37 cellular contexts compared by ENCODE assay signal in genomic region chr2:121096611-121097010, GRCh38.
"Had no signal": no experiment of that assay in that cellular context is flagged by ENCODE, and none has a peak within 500 bp of the region (broad histone marks: within the 10 kb centered on the region; RNA-seq: fewer than 3 reads in every experiment).

No MANE protein-coding gene starts in this region.

- H3K4me1 ChIP-seq: adrenal gland, body of pancreas, breast epithelium had no signal

- H3K27me3 ChIP-seq: breast epithelium had no signal

- DNase-seq: activated CD4-positive, alpha-beta memory T cell treated with anti-CD3 and anti-CD28 coated beads, Interleukin-2, amount 10 ng/mL, durations not matched to agents 7 days and 5 days; activated CD4-positive, alpha-beta T cell treated with anti-CD3 and anti-CD28 coated beads for 1 hour; activated CD4-positive, alpha-beta T cell treated with anti-CD3 and anti-CD28 coated beads for 36 hours; activated CD4-positive, alpha-beta T cell treated with anti-CD3 and anti-CD28 coated beads for 48 hours; activated CD4-positive, alpha-beta T cell treated with anti-CD3 and anti-CD28 coated beads, Interleukin-2, amount 10 ng/mL, durations not matched to agents 7 days and 5 days; activated CD4-positive, alpha-beta T cell treated with anti-CD3 and anti-CD28 coated beads, Interleukin-2, amount 50 U/mL, for 48 hours; activated CD4-positive, CD25-positive, alpha-beta regulatory T cell; activated CD8-positive, alpha-beta memory T cell treated with anti-CD3 and anti-CD28 coated beads for 24 hours; activated CD8-positive, alpha-beta memory T cell treated with anti-CD3 and anti-CD28 coated beads, Interleukin-2, amount 10 ng/mL, durations not matched to agents 7 days and 5 days; activated CD8-positive, alpha-beta T cell treated with anti-CD3 and anti-CD28 coated beads, Interleukin-2, amount 10 ng/mL, durations not matched to agents 7 days and 5 days; activated effector memory CD4-positive, alpha-beta T cell treated with anti-CD3 and anti-CD28 coated beads, Interleukin-2, amount 50 U/mL, for 16 hours; activated gamma-delta T cell treated with Interleukin-2 at 50 U/mL for 16 hours; activated naive CD4-positive, alpha-beta T cell; activated naive CD4-positive, alpha-beta T cell treated with anti-CD3 and anti-CD28 coated beads for 36 hours; activated naive CD4-positive, alpha-beta T cell treated with anti-CD3 and anti-CD28 coated beads, Interleukin-2, amount 50 U/mL, for 16 hours; activated naive CD8-positive, alpha-beta T cell treated with anti-CD3 and anti-CD28 coated beads for 36 hours; activated T-cell treated with anti-CD3 and anti-CD28 coated beads for 4 hours; activated T-cell treated with anti-CD3 and anti-CD28 coated beads, Interleukin-2, amount 50 U/mL, for 1 hour; activated T-cell treated with anti-CD3 and anti-CD28 coated beads, Interleukin-2, amount 50 U/mL, for 4 hours; activated T-cell treated with anti-CD3 and anti-CD28 coated beads, Interleukin-2, amount 50 U/mL, for 72 hours; adrenal gland; amniotic stem cell; body of pancreas; brain microvascular endothelial cell; central memory CD4-positive, alpha-beta T cell; T-helper 1 cell; T-helper 2 cell; T-helper 9 cell; WERI-Rb-1 had no signal

- H3K36me3 Mint-ChIP-seq: activated CD8-positive, alpha-beta memory T cell treated with anti-CD3 and anti-CD28 coated beads, Interleukin-2, amount 10 ng/mL, durations not matched to agents 7 days and 5 days; activated naive CD4-positive, alpha-beta T cell treated with anti-CD3 and anti-CD28 coated beads, Interleukin-2, amount 50 U/mL, for 72 hours; activated naive CD8-positive, alpha-beta T cell treated with anti-CD3 and anti-CD28 coated beads for 36 hours had no signal

- H3K27ac ChIP-seq: adrenal gland, body of pancreas, brain microvascular endothelial cell, breast epithelium, WERI-Rb-1 had no signal

- H3K4me3 ChIP-seq: adrenal gland, body of pancreas, breast epithelium had no signal

- H3K27me3 Mint-ChIP-seq: activated CD4-positive, alpha-beta T cell treated with anti-CD3 and anti-CD28 coated beads for 36 hours; activated CD4-positive, alpha-beta T cell treated with anti-CD3 and anti-CD28 coated beads, Interleukin-2, amount 10 ng/mL, durations not matched to agents 7 days and 5 days had no signal

- H3K27ac Mint-ChIP-seq: activated CD4-positive, alpha-beta memory T cell treated with anti-CD3 and anti-CD28 coated beads, Interleukin-2, amount 10 ng/mL, durations not matched to agents 7 days and 5 days; activated CD4-positive, alpha-beta T cell treated with anti-CD3 and anti-CD28 coated beads for 36 hours; activated CD4-positive, alpha-beta T cell treated with anti-CD3 and anti-CD28 coated beads, Interleukin-2, amount 10 ng/mL, durations not matched to agents 7 days and 5 days; activated CD8-positive, alpha-beta memory T cell treated with anti-CD3 and anti-CD28 coated beads, Interleukin-2, amount 10 ng/mL, durations not matched to agents 7 days and 5 days; activated CD8-positive, alpha-beta T cell treated with anti-CD3 and anti-CD28 coated beads, Interleukin-2, amount 10 ng/mL, durations not matched to agents 7 days and 5 days; activated naive CD4-positive, alpha-beta T cell treated with anti-CD3 and anti-CD28 coated beads for 36 hours; activated naive CD4-positive, alpha-beta T cell treated with anti-CD3 and anti-CD28 coated beads, Interleukin-2, amount 50 U/mL, for 72 hours; activated naive CD8-positive, alpha-beta T cell treated with anti-CD3 and anti-CD28 coated beads for 36 hours; activated T-cell treated with anti-CD3 and anti-CD28 coated beads, Interleukin-2, amount 50 U/mL, for 72 hours; activated T-helper 1 cell treated with anti-CD3 and anti-CD28 coated beads, Interleukin-12 subunit alpha, Interleukin-12 subunit beta, Interleukin-2, Interleukin-4 antibody, amounts not matched to agents 30 ng/mL and 10 ng/mL and 1 ng/mL, durations not matched to agents 14 hours and 24 hours and 36 hours; activated T-helper 17 cell treated with anti-CD3 and anti-CD28 coated beads, Interleukin-2, amount 50 U/mL, for 72 hours; T-helper 1 cell treated with Interleukin-12 subunit alpha and Interleukin-12 subunit beta and Interleukin-4 antibody, amounts not matched to agents 30 μg/mL and 1 μg/mL, for 36 hours; T-helper 2 cell treated with Interferon-gamma antibody and Interleukin-4, amounts not matched to agents 5 μg/mL and 100 μg/mL, for 36 hours; WTC11 had no signal

- H3K4me1 Mint-ChIP-seq: activated CD4-positive, alpha-beta memory T cell treated with anti-CD3 and anti-CD28 coated beads, Interleukin-2, amount 10 ng/mL, durations not matched to agents 7 days and 5 days; activated CD4-positive, alpha-beta T cell treated with anti-CD3 and anti-CD28 coated beads for 36 hours; activated CD4-positive, alpha-beta T cell treated with anti-CD3 and anti-CD28 coated beads, Interleukin-2, amount 10 ng/mL, durations not matched to agents 7 days and 5 days; activated CD8-positive, alpha-beta memory T cell treated with anti-CD3 and anti-CD28 coated beads, Interleukin-2, amount 10 ng/mL, durations not matched to agents 7 days and 5 days; activated naive CD8-positive, alpha-beta T cell treated with anti-CD3 and anti-CD28 coated beads for 36 hours; activated T-helper 17 cell treated with anti-CD3 and anti-CD28 coated beads, Interleukin-2, amount 50 U/mL, for 72 hours; WTC11 had no signal

- H3K9me3 ChIP-seq: adrenal gland, body of pancreas, breast epithelium had no signal

- H3K9me3 Mint-ChIP-seq: activated CD4-positive, alpha-beta memory T cell treated with anti-CD3 and anti-CD28 coated beads, Interleukin-2, amount 10 ng/mL, durations not matched to agents 7 days and 5 days; activated CD4-positive, alpha-beta T cell treated with anti-CD3 and anti-CD28 coated beads, Interleukin-2, amount 10 ng/mL, durations not matched to agents 7 days and 5 days; activated naive CD4-positive, alpha-beta T cell treated with anti-CD3 and anti-CD28 coated beads, Interleukin-2, amount 50 U/mL, for 72 hours; activated naive CD8-positive, alpha-beta T cell treated with anti-CD3 and anti-CD28 coated beads for 36 hours; activated T-cell treated with anti-CD3 and anti-CD28 coated beads, Interleukin-2, amount 50 U/mL, for 4 hours; activated T-cell treated with anti-CD3 and anti-CD28 coated beads, Interleukin-2, amount 50 U/mL, for 72 hours; activated T-helper 1 cell treated with anti-CD3 and anti-CD28 coated beads, Interleukin-12 subunit alpha, Interleukin-12 subunit beta, Interleukin-2, Interleukin-4 antibody, amounts not matched to agents 30 ng/mL and 10 ng/mL and 1 ng/mL, durations not matched to agents 14 hours and 24 hours and 36 hours; activated T-helper 17 cell treated with anti-CD3 and anti-CD28 coated beads, Interleukin-2, amount 50 U/mL, for 72 hours; T-helper 1 cell treated with Interleukin-12 subunit alpha and Interleukin-12 subunit beta and Interleukin-4 antibody, amounts not matched to agents 30 μg/mL and 1 μg/mL, for 36 hours; T-helper 2 cell treated with Interferon-gamma antibody and Interleukin-4, amounts not matched to agents 5 μg/mL and 100 μg/mL, for 36 hours had no signal

- ATAC-seq: activated CD4-positive, alpha-beta T cell treated with anti-CD3 and anti-CD28 coated beads for 36 hours; activated CD4-positive, CD25-positive, alpha-beta regulatory T cell treated with anti-CD3 and anti-CD28 coated beads, Interleukin-2, amount 50 U/mL, for 24 hours; activated CD8-positive, alpha-beta memory T cell treated with anti-CD3 and anti-CD28 coated beads, Interleukin-2, amount 10 ng/mL, durations not matched to agents 7 days and 5 days; activated CD8-positive, alpha-beta T cell treated with anti-CD3 and anti-CD28 coated beads, Interleukin-2, amount 10 ng/mL, durations not matched to agents 7 days and 5 days; activated naive CD4-positive, alpha-beta T cell treated with anti-CD3 and anti-CD28 coated beads, Interleukin-2, amount 50 U/mL, for 72 hours; activated T-cell treated with anti-CD3 and anti-CD28 coated beads, Interleukin-2, amount 50 U/mL, for 4 hours; activated T-cell treated with anti-CD3 and anti-CD28 coated beads, Interleukin-2, amount 50 U/mL, for 72 hours; activated T-helper 17 cell treated with anti-CD3 and anti-CD28 coated beads, Interleukin-2, amount 50 U/mL, for 72 hours; body of pancreas; WTC11 had no signal

- H3K4me3 Mint-ChIP-seq: activated CD4-positive, alpha-beta memory T cell treated with anti-CD3 and anti-CD28 coated beads, Interleukin-2, amount 10 ng/mL, durations not matched to agents 7 days and 5 days; activated CD4-positive, alpha-beta T cell treated with anti-CD3 and anti-CD28 coated beads for 36 hours; activated CD4-positive, alpha-beta T cell treated with anti-CD3 and anti-CD28 coated beads, Interleukin-2, amount 10 ng/mL, durations not matched to agents 7 days and 5 days; activated CD8-positive, alpha-beta memory T cell treated with anti-CD3 and anti-CD28 coated beads, Interleukin-2, amount 10 ng/mL, durations not matched to agents 7 days and 5 days; activated CD8-positive, alpha-beta T cell treated with anti-CD3 and anti-CD28 coated beads, Interleukin-2, amount 10 ng/mL, durations not matched to agents 7 days and 5 days; activated naive CD4-positive, alpha-beta T cell treated with anti-CD3 and anti-CD28 coated beads for 36 hours; activated naive CD8-positive, alpha-beta T cell treated with anti-CD3 and anti-CD28 coated beads for 36 hours; activated T-cell treated with anti-CD3 and anti-CD28 coated beads, Interleukin-2, amount 50 U/mL, for 4 hours; activated T-cell treated with anti-CD3 and anti-CD28 coated beads, Interleukin-2, amount 50 U/mL, for 72 hours; activated T-helper 1 cell treated with anti-CD3 and anti-CD28 coated beads, Interleukin-12 subunit alpha, Interleukin-12 subunit beta, Interleukin-2, Interleukin-4 antibody, amounts not matched to agents 30 ng/mL and 10 ng/mL and 1 ng/mL, durations not matched to agents 14 hours and 24 hours and 36 hours; activated T-helper 17 cell treated with anti-CD3 and anti-CD28 coated beads, Interleukin-2, amount 50 U/mL, for 72 hours; T-helper 1 cell treated with Interleukin-12 subunit alpha and Interleukin-12 subunit beta and Interleukin-4 antibody, amounts not matched to agents 30 μg/mL and 1 μg/mL, for 36 hours; T-helper 2 cell treated with Interferon-gamma antibody and Interleukin-4, amounts not matched to agents 5 μg/mL and 100 μg/mL, for 36 hours; WTC11 had no signal

- H3K36me3 ChIP-seq: adrenal gland, brain microvascular endothelial cell, breast epithelium, WERI-Rb-1 had no signal
